In genomic region chr17:64661981-64662773, GRCh38 we compare ENCODE assay signal across 8 cellular contexts. TPM values are rescaled to one million over a fixed set of nuclear protein-coding genes. Genes with fewer than 3 reads are reported as not detected.
DNase-seq lines count a peak whose midpoint lies in the region; ATAC-seq, FAIRE-seq and TF ChIP-seq lines count a peak whose summit lies in the region.

Gene SMURF2, minus strand, starts transcription at chr17:64662307. Its CDS starts 427 bp downstream, at chr17:64661880.

- H3K4me3 Mint-ChIP-seq in activated T-helper 2 cell treated with anti-CD3 and anti-CD28 coated beads, Interferon-gamma antibody, Interleukin-2, Interleukin-4, amounts not matched to agents 10 μg/mL and 5 μg/mL and 100 μg/mL, durations not matched to agents 14 hours and 24 hours and 36 hours (ENCODE audit: low read depth): peak within 1 kb of the TSS; percentile 96
- H3K4me3 Mint-ChIP-seq in stimulated activated naive CD8-positive, alpha-beta T cell treated with anti-CD3 and anti-CD28 coated beads, Interleukin-15, amount 100 ng/mL, for 72 hours: peak within 1 kb of the TSS; percentile 95 to 98

- peak; percentile 37 for DNase-seq in DMS153 (lab: John Stamatoyannopoulos, UW)
- DNase-seq in GM20000 (ENCODE audit: low spot score): peak; percentile 98
- DNase-seq in HT-29 (ENCODE audit: low spot score): peak; percentile 62
- DNase-seq in RCC 7860 (ENCODE audit: low spot score): peak; percentile 65
- DNase-seq in activated T-helper 2 cell treated with anti-CD3 and anti-CD28 coated beads, Interferon-gamma antibody, Interleukin-2, Interleukin-4, amounts not matched to agents 10 μg/mL and 5 μg/mL and 100 μg/mL, durations not matched to agents 14 hours and 24 hours and 36 hours (ENCODE audit: low spot score): peak; percentile 75
- DNase-seq in fibroblast of the aortic adventitia (ENCODE audit: low read depth): no peak
- peak; percentile 82 to 87 for DNase-seq in stimulated activated naive CD8-positive, alpha-beta T cell treated with anti-CD3 and anti-CD28 coated beads, Interleukin-15, amount 100 ng/mL, for 72 hours

- H3K27ac Mint-ChIP-seq in activated T-helper 2 cell treated with anti-CD3 and anti-CD28 coated beads, Interferon-gamma antibody, Interleukin-2, Interleukin-4, amounts not matched to agents 10 μg/mL and 5 μg/mL and 100 μg/mL, durations not matched to agents 14 hours and 24 hours and 36 hours: peak within 1 kb of the TSS; percentile 94
- H3K27ac Mint-ChIP-seq in stimulated activated naive CD8-positive, alpha-beta T cell treated with anti-CD3 and anti-CD28 coated beads, Interleukin-15, amount 100 ng/mL, for 72 hours: peak within 1 kb of the TSS; percentile 98 to 99

- no peaks in the 10 kb centered on the region for H3F3A ChIP-seq in neural cell (ENCODE audit: insufficient read depth, low read length, poor library complexity, severe bottlenecking)

- peak within 1 kb of the TSS; percentile 53 for H3K27ac ChIP-seq in neural cell (ENCODE audit: low read length)

- H3K36me3 Mint-ChIP-seq in activated T-helper 2 cell treated with anti-CD3 and anti-CD28 coated beads, Interferon-gamma antibody, Interleukin-2, Interleukin-4, amounts not matched to agents 10 μg/mL and 5 μg/mL and 100 μg/mL, durations not matched to agents 14 hours and 24 hours and 36 hours (ENCODE audit: low read depth): peaks cover 13% of the 10 kb centered on the region

- FAIRE-seq in RCC 7860 (lab: Jason Lieb, UNC): no peak

- H3K9ac ChIP-seq in neural cell (ENCODE audit: low read length): peak within 1 kb of the TSS; percentile 80

- peak; percentile 90 for ATAC-seq in stimulated activated naive CD8-positive, alpha-beta T cell treated with anti-CD3 and anti-CD28 coated beads, Interleukin-15, amount 100 ng/mL, for 72 hours

- H3K4me3 ChIP-seq in fibroblast of the aortic adventitia (ENCODE audit: low read depth, low read length): peak within 1 kb of the TSS; percentile 77
- peak within 1 kb of the TSS; percentile 74 for H3K4me3 ChIP-seq in neural cell (ENCODE audit: low read length)

- TF ChIP-seq EP300 in neural cell (conservative IDR thresholded peaks at IDR 0.05; ENCODE audit: poor library complexity, severe bottlenecking): peak; percentile 26

- peak within 1 kb of the TSS; percentile 92 for H3K4me2 ChIP-seq in neural cell (ENCODE audit: low read length)

- H3K36me3 ChIP-seq in neural cell (ENCODE audit: insufficient read depth, low read length): no peaks in the 10 kb centered on the region

- peak within 1 kb of the TSS; percentile 21 for H2AFZ ChIP-seq in neural cell (ENCODE audit: low read depth, low read length)

- peaks cover 40% of the 10 kb centered on the region for H3K79me2 ChIP-seq in neural cell (replicated peaks; ENCODE audit: insufficient read depth, low read length)

- H3K9me3 ChIP-seq in neural cell (ENCODE audit: low read length): no peaks in the 10 kb centered on the region

- H3K9me3 Mint-ChIP-seq in activated T-helper 2 cell treated with anti-CD3 and anti-CD28 coated beads, Interferon-gamma antibody, Interleukin-2, Interleukin-4, amounts not matched to agents 10 μg/mL and 5 μg/mL and 100 μg/mL, durations not matched to agents 14 hours and 24 hours and 36 hours: no peaks in the 10 kb centered on the region
- no peaks in the 10 kb centered on the region for H3K9me3 Mint-ChIP-seq in stimulated activated naive CD8-positive, alpha-beta T cell treated with anti-CD3 and anti-CD28 coated beads, Interleukin-15, amount 100 ng/mL, for 72 hours

- H3K27me3 Mint-ChIP-seq in activated T-helper 2 cell treated with anti-CD3 and anti-CD28 coated beads, Interferon-gamma antibody, Interleukin-2, Interleukin-4, amounts not matched to agents 10 μg/mL and 5 μg/mL and 100 μg/mL, durations not matched to agents 14 hours and 24 hours and 36 hours (ENCODE audit: low read depth): no peaks in the 10 kb centered on the region
- no peaks in the 10 kb centered on the region for H3K27me3 Mint-ChIP-seq in stimulated activated naive CD8-positive, alpha-beta T cell treated with anti-CD3 and anti-CD28 coated beads, Interleukin-15, amount 100 ng/mL, for 72 hours

- intact Hi-C loops in activated T-helper 2 cell treated with anti-CD3 and anti-CD28 coated beads, Interferon-gamma antibody, Interleukin-2, Interleukin-4, amounts not matched to agents 10 μg/mL and 5 μg/mL and 100 μg/mL, durations not matched to agents 14 hours and 24 hours and 36 hours (cut with micrococcal nuclease): loop anchor here (2.0 to 10.0 kb wide), 4 partner anchors 45 to 165 kb away; partner anchors contain the start of genes CEP95, DDX5 and POLG2

- no peaks in the 10 kb centered on the region for H3K27me3 ChIP-seq in neural cell (ENCODE audit: insufficient read depth, low read depth, low read length)

- no peaks in the 10 kb centered on the region for H3K9me2 ChIP-seq in neural cell (ENCODE audit: insufficient read depth, low read length)

- TF ChIP-seq RAD21 in neural cell (conservative IDR thresholded peaks at IDR 0.05): no peak

- no peak for TF ChIP-seq CTCF in GM20000 (IDR thresholded peaks at IDR 0.05; ENCODE audit: extremely low read depth, missing control alignments)
- no peak for TF ChIP-seq CTCF in fibroblast of the aortic adventitia (IDR thresholded peaks at IDR 0.05; ENCODE audit: insufficient read depth, low read length)
- TF ChIP-seq CTCF in neural cell (IDR thresholded peaks at IDR 0.05; ENCODE audit: poor library complexity, severe bottlenecking): peak; percentile 25

- H4K20me1 ChIP-seq in neural cell (ENCODE audit: insufficient read depth): no peaks in the 10 kb centered on the region

- H3K4me1 Mint-ChIP-seq in activated T-helper 2 cell treated with anti-CD3 and anti-CD28 coated beads, Interferon-gamma antibody, Interleukin-2, Interleukin-4, amounts not matched to agents 10 μg/mL and 5 μg/mL and 100 μg/mL, durations not matched to agents 14 hours and 24 hours and 36 hours (ENCODE audit: low read depth): peaks cover 27% of the 10 kb centered on the region
- peaks cover 41% of the 10 kb centered on the region for H3K4me1 Mint-ChIP-seq in stimulated activated naive CD8-positive, alpha-beta T cell treated with anti-CD3 and anti-CD28 coated beads, Interleukin-15, amount 100 ng/mL, for 72 hours

TF ChIP-seq in neural cell, 6 proteins besides CTCF, POLR2A, EP300 and RAD21:
- TF ChIP-seq TAF1 (IDR thresholded peaks at IDR 0.05; ENCODE audit: low read depth) (peak; percentile 26), MXI1 (conservative IDR thresholded peaks at IDR 0.05; ENCODE audit: poor library complexity, severe bottlenecking) (peak; percentile 44), SMC3 (conservative IDR thresholded peaks at IDR 0.05; ENCODE audit: poor library complexity) (no peak), POLR2AphosphoS5 (IDR thresholded peaks at IDR 0.05) (peak; percentile 86), EZH2 (IDR thresholded peaks at IDR 0.05; ENCODE audit: borderline replicate concordance, insufficient read depth, low read length, poor library complexity, severe bottlenecking) (no peak), REST (IDR thresholded peaks at IDR 0.05; ENCODE audit: borderline replicate concordance) (peak; percentile 41)
TF ChIP-seq in neural cell: peak in this region for 4.

RNA-seq across cellular contexts. Expression of gene SMURF2, which starts in this region (rescaled TPM):
- 9.5 and 10.7 TPM in 2 replicates for total RNA-seq in HT-29 (2014; rRNA removed; shearing (Covaris generic))
- 12.6 and 13.1 TPM in 2 replicates for total RNA-seq in activated T-helper 2 cell treated with anti-CD3 and anti-CD28 coated beads, Interferon-gamma antibody, Interleukin-2, Interleukin-4, amounts not matched to agents 10 μg/mL and 5 μg/mL and 100 μg/mL, durations not matched to agents 14 hours and 24 hours and 36 hours
- total RNA-seq in fibroblast of the aortic adventitia (ENCODE audit: low replicate concordance): 38.2 and 90.9 TPM in 2 replicates
- 55.2 and 61.0 TPM in 2 replicates for polyA plus RNA-seq in neural cell
- polyA minus RNA-seq in neural cell: 116 and 121 TPM in 2 replicates
